ENCODE assay signal across 24 cellular contexts in genomic region chr20:6966721-6967120, GRCh38.
DNase-seq lines count a peak whose midpoint lies in the region; ATAC-seq, FAIRE-seq and TF ChIP-seq lines count a peak whose summit lies in the region.
"Had no signal": no experiment of that assay in that cellular context is flagged by ENCODE, and none has a peak within 500 bp of the region (broad histone marks: within the 10 kb centered on the region; RNA-seq: fewer than 3 reads in every experiment).

No MANE protein-coding gene starts in this region.

- no peaks in the 10 kb centered on the region for H3K9me2 ChIP-seq in GM23248 (ENCODE audit: insufficient read depth)

- dilution Hi-C loops in keratinocyte (cut with MboI; ENCODE audit: extremely low pct_ligation_motif_present, low sequenced_read_pairs): no loop called here

- in situ Hi-C loops in GM23248 (cut with MboI): no loop called here

- H3K79me2 ChIP-seq in GM23248 (ENCODE audit: insufficient read depth) (no peaks in the 10 kb centered on the region), keratinocyte (ENCODE audit: control insufficient read depth, insufficient read depth, low read length) (no peaks in the 10 kb centered on the region)

- H3K9me3 ChIP-seq in GM23248 (ENCODE audit: low read depth): no peaks in the 10 kb centered on the region
- no peaks in the 10 kb centered on the region for H3K9me3 ChIP-seq in keratinocyte (ENCODE audit: control insufficient read depth, low read depth, low read length)
- H3K9me3 ChIP-seq: BLaER1 treated with 17β-estradiol and CSF1 and Interleukin-3, amounts not matched to agents 10 nM and 100 nM; HAP-1; MG63; SJCRH30 had no signal

- H3K9ac ChIP-seq in GM23248 (no peak overlapping the region), keratinocyte (ENCODE audit: control insufficient read depth, extremely low read depth, insufficient read depth, low read length) (no peak overlapping the region)
- H3K9ac ChIP-seq: BLaER1 treated with 17β-estradiol and CSF1 and Interleukin-3, amounts not matched to agents 10 nM and 100 nM had no signal

- H3K27me3 ChIP-seq in GM23248 (replicated peaks; ENCODE audit: insufficient read depth) (no peaks in the 10 kb centered on the region), keratinocyte (ENCODE audit: control insufficient read depth, extremely low read depth, insufficient read depth, low read length) (no peaks in the 10 kb centered on the region)
- H3K27me3 ChIP-seq: BLaER1 treated with 17β-estradiol and CSF1 and Interleukin-3, amounts not matched to agents 10 nM and 100 nM; MG63; SJCRH30 had no signal

- H3K4me3 ChIP-seq in GM23248: no peak overlapping the region
- H3K4me3 ChIP-seq in keratinocyte (ENCODE audit: control insufficient read depth in 2 of 3, extremely low read depth in 1 of 3, insufficient read depth in 2 of 3, low read depth in 1 of 3, low read length in 3 of 3): no peak overlapping the region
- H3K4me3 ChIP-seq: BLaER1 treated with 17β-estradiol and CSF1 and Interleukin-3, amounts not matched to agents 10 nM and 100 nM; GM12878; HAP-1; MG63; SJCRH30 had no signal

- H3K4me1 ChIP-seq in GM23248 (ENCODE audit: insufficient read depth) (no peaks in the 10 kb centered on the region), keratinocyte (ENCODE audit: control insufficient read depth, extremely low read depth, insufficient read depth, low read length) (peaks cover 8% of the 10 kb centered on the region)
- H3K4me1 ChIP-seq: BLaER1 treated with 17β-estradiol and CSF1 and Interleukin-3, amounts not matched to agents 10 nM and 100 nM; Caco-2; HAP-1; SJCRH30 had no signal

- no peak for ATAC-seq in GM21717 (IDR thresholded peaks at IDR 0.05; ENCODE audit: unreplicated experiment)
- ATAC-seq: GM12878 had no signal

- WGBS in GM23248 (ENCODE audit: low coverage in 1 of 2, low lambda C conversion rate in 2 of 2, missing lambda C conversion rate in 2 of 2), 2 experiments: 17 to 32% methylated on average over 1 of the region's 1 CpG

- TF ChIP-seq CTCF in keratinocyte (optimal IDR thresholded peaks at IDR 0.05 in 1 of 3, IDR thresholded peaks at IDR 0.05 in 1 of 3, conservative IDR thresholded peaks at IDR 0.05 in 1 of 3; ENCODE audit: extremely low read depth in 1 of 3, insufficient read depth in 2 of 3, low read length in 3 of 3): no peak

- no peak overlapping the region for H3K27ac ChIP-seq in GM23248
- no peak overlapping the region for H3K27ac ChIP-seq in keratinocyte (ENCODE audit: control insufficient read depth, insufficient read depth, low read length)
- H3K27ac ChIP-seq: BLaER1 treated with 17β-estradiol and CSF1 and Interleukin-3, amounts not matched to agents 10 nM and 100 nM; SJCRH30 had no signal

- H2AFZ ChIP-seq in GM23248 (no peak overlapping the region), keratinocyte (ENCODE audit: control insufficient read depth, low read length) (no peak overlapping the region)

- no peak for FAIRE-seq in keratinocyte (lab: Jason Lieb, UNC)
- FAIRE-seq: GM12878 had no signal

- no peaks in the 10 kb centered on the region for H3K9me1 ChIP-seq in keratinocyte (ENCODE audit: control insufficient read depth, extremely low read depth, insufficient read depth, low read length)

- DNase-seq in GM23248 (peak; percentile 19), amniotic epithelial cell (ENCODE audit: low read depth) (peak; percentile 68), fibroblast of gingiva (ENCODE audit: low read depth) (peak; percentile 33), keratinocyte (ENCODE audit: low read depth, low spot score) (no peak), KG1 (lab: John Stamatoyannopoulos, UW) (no peak), NCI-H526 treated with DMSO at 0.1 percent for 48 hours (lab: John Stamatoyannopoulos, UW) (no peak)
- DNase-seq: 8988T; Caco-2; CD4-positive, alpha-beta memory T cell; DMS 273 treated with DMSO at 0.1 percent for 48 hours; DND-41; Kasumi-1; MG63; NCI-H1417; NCI-H187; NCI-H2107; NCI-H2227 treated with DMSO at 0.1 percent for 48 hours; NCI-H510A; NCI-H748 treated with DMSO at 0.1 percent for 48 hours; SJCRH30 had no signal

- no peak overlapping the region for H3K4me2 ChIP-seq in GM23248 (ENCODE audit: unreplicated experiment)
- H3K4me2 ChIP-seq in keratinocyte (ENCODE audit: control insufficient read depth, extremely low read depth, insufficient read depth, low read depth, low read length): peak overlapping the region; percentile 32
- H3K4me2 ChIP-seq: BLaER1 treated with 17β-estradiol and CSF1 and Interleukin-3, amounts not matched to agents 10 nM and 100 nM had no signal

- no peaks in the 10 kb centered on the region for H3F3A ChIP-seq in GM23248 (ENCODE audit: insufficient read depth)

- H3K36me3 ChIP-seq in GM23248 (ENCODE audit: low read depth): no peaks in the 10 kb centered on the region
- no peaks in the 10 kb centered on the region for H3K36me3 ChIP-seq in keratinocyte (ENCODE audit: control insufficient read depth in 2 of 2, extremely low read depth in 1 of 2, insufficient read depth in 2 of 2, low read length in 2 of 2)
- H3K36me3 ChIP-seq: BLaER1 treated with 17β-estradiol and CSF1 and Interleukin-3, amounts not matched to agents 10 nM and 100 nM; HAP-1; MG63; SJCRH30 had no signal

- H4K20me1 ChIP-seq in GM23248 (ENCODE audit: insufficient read depth): no peaks in the 10 kb centered on the region
- no peaks in the 10 kb centered on the region for H4K20me1 ChIP-seq in keratinocyte (ENCODE audit: control insufficient read depth, extremely low read depth, insufficient read depth, low read length)
- H4K20me1 ChIP-seq: BLaER1 treated with 17β-estradiol and CSF1 and Interleukin-3, amounts not matched to agents 10 nM and 100 nM had no signal

Comparison
In these comparisons a context has a peak if more than half of its experiments do, and no peak if none do; other contexts are left out.
1. DNase-seq: peak in GM23248 (single experiment), amniotic epithelial cell (single experiment) and fibroblast of gingiva (single experiment); none in keratinocyte (single experiment), KG1 (single experiment) and NCI-H526 treated with DMSO at 0.1 percent for 48 hours (single experiment).